Comparison of ENCODE assay signal across 19 cellular contexts in the genomic region with DNA sequence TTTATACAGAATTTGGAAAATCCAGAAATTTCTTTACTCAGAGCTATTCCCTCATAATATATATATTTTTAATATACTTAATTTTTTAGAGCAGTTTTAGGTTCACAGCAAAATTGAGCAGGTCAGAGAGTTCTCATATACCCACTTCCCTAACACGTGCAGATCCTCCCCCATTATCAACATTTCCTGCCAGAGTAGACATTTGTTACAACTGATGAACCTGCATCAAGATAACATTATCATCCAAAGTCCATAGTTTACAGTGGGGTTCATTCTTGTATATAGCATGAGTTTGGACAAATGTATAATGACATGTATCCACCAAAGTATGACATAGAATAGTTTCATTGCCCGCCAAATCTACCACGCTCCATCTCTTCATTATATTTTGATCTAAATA.
"Had no signal": no experiment of that assay in that cellular context is flagged by ENCODE, and none has a peak within 500 bp of the region (broad histone marks: within the 10 kb centered on the region; RNA-seq: fewer than 3 reads in every experiment).

No MANE protein-coding gene starts in this region.

- H3K4me1 ChIP-seq: colonic mucosa, gastroesophageal sphincter had no signal

- H3K4me3 Mint-ChIP-seq: naive B cell; nephron progenitor cell; stimulated activated naive B cell treated with anti-CD40 and anti-IgM and Interleukin-4, amounts not matched to agents 10 μg/mL and 1 μg/mL and 100 μg/mL, for 72 hours; stimulated activated naive CD8-positive, alpha-beta T cell treated with anti-CD3 and anti-CD28 coated beads, Interleukin-15, amount 100 ng/mL, for 72 hours had no signal

- DNase-seq: colonic mucosa; dermis blood vessel endothelial cell; esophagus squamous epithelium; foreskin fibroblast; glutamatergic neuron; islet precursor cell; left lung; naive B cell; nephron progenitor cell; stimulated activated CD4-positive, alpha-beta T cell treated with anti-CD3 and anti-CD28 coated beads, Interleukin-2, amount 100 ng/mL, for 24 hours; stimulated activated CD4-positive, alpha-beta T cell treated with anti-CD3 and anti-CD28 coated beads, Interleukin-4, amount 100 ng/mL, for 4 hours; stimulated activated naive B cell treated with anti-CD40 and anti-IgM and Interleukin-4, amounts not matched to agents 10 μg/mL and 1 μg/mL and 100 μg/mL, for 72 hours; stimulated activated naive CD8-positive, alpha-beta T cell treated with anti-CD3 and anti-CD28 coated beads, Interleukin-15, amount 100 ng/mL, for 72 hours; transverse colon had no signal

- H3K27me3 ChIP-seq: colonic mucosa, esophagus squamous epithelium, gastroesophageal sphincter, left lung, neutrophil, transverse colon had no signal

- H3K27ac Mint-ChIP-seq: nephron progenitor cell; stimulated activated naive B cell treated with anti-CD40 and anti-IgM and Interleukin-4, amounts not matched to agents 10 μg/mL and 1 μg/mL and 100 μg/mL, for 72 hours; stimulated activated naive CD8-positive, alpha-beta T cell treated with anti-CD3 and anti-CD28 coated beads, Interleukin-15, amount 100 ng/mL, for 72 hours had no signal

- H3K36me3 ChIP-seq: colonic mucosa, esophagus squamous epithelium, gastroesophageal sphincter, left lung, neutrophil, thoracic aorta, transverse colon had no signal

- H3K4me3 ChIP-seq: colonic mucosa, esophagus squamous epithelium, gastroesophageal sphincter, left lung, lung, thoracic aorta, transverse colon had no signal

- H3K36me3 Mint-ChIP-seq: naive B cell; stimulated activated naive B cell treated with anti-CD40 and anti-IgM and Interleukin-4, amounts not matched to agents 10 μg/mL and 1 μg/mL and 100 μg/mL, for 72 hours had no signal

- H3K9me3 Mint-ChIP-seq: naive B cell; nephron progenitor cell; stimulated activated naive B cell treated with anti-CD40 and anti-IgM and Interleukin-4, amounts not matched to agents 10 μg/mL and 1 μg/mL and 100 μg/mL, for 72 hours; stimulated activated naive CD8-positive, alpha-beta T cell treated with anti-CD3 and anti-CD28 coated beads, Interleukin-15, amount 100 ng/mL, for 72 hours had no signal

- H3K27me3 Mint-ChIP-seq: naive B cell; stimulated activated naive B cell treated with anti-CD40 and anti-IgM and Interleukin-4, amounts not matched to agents 10 μg/mL and 1 μg/mL and 100 μg/mL, for 72 hours; stimulated activated naive CD8-positive, alpha-beta T cell treated with anti-CD3 and anti-CD28 coated beads, Interleukin-15, amount 100 ng/mL, for 72 hours had no signal

- H3K27ac ChIP-seq: colonic mucosa, esophagus squamous epithelium, gastroesophageal sphincter, left lung, neutrophil, thoracic aorta, transverse colon had no signal

- ATAC-seq: gastroesophageal sphincter; left lung; sciatic nerve; stimulated activated naive B cell treated with anti-CD40 and anti-IgM and Interleukin-4, amounts not matched to agents 10 μg/mL and 1 μg/mL and 100 μg/mL, for 72 hours; stimulated activated naive CD8-positive, alpha-beta T cell treated with anti-CD3 and anti-CD28 coated beads, Interleukin-15, amount 100 ng/mL, for 72 hours had no signal

- H3K9me3 ChIP-seq: colonic mucosa, esophagus squamous epithelium, gastroesophageal sphincter, left lung, neutrophil, thoracic aorta, transverse colon had no signal
